ENCODE assay signal across 8 cellular contexts in the genomic region with DNA sequence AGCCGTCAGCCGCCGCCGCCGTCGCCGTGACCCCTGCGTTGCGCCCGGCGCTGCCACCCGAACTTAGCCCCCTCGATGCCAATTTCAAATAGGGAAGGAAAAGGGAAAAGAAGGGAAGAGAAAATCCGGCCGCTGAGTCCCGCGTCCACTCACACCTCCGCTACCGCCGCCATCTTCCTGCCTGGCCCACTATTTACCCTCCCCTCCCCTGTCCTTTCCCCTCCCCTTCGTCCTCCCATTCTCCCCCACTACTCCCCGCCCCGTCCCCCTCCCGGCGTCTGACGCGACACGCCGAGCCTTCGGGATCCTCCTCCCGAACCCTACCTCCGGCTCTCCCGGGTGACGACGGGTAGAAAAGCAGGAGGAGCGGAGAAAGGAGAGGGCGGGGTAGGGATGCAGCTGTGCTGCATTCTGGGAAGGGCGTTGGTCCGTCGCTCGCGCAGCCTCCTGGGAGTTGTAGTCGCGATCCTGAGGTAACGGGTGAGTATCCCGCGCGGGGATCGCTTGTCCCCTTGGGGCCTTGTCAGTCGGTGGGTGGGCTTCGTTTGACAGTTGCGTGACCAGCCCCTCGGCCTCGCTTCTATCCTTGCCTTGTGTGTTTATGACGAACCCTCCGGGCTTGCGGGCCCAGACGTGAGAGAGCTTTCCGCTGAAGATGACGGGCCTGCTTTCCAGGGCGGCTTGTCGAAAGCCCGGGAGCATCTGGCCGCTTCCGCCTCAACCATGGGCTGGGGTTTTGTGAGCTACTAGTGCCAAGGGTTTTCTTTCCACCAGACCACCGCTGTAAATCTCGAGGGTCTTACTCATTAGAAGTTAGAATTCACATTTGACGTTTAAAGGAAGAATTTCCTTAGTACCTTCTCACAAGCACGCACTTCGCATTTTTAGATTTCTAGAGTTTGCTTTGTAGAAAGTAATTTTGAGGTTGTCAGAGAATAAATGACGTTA. TPM values are rescaled to one million over a fixed set of nuclear protein-coding genes. Genes with fewer than 3 reads are reported as not detected.
A peak's percentile ranks its signal among the peaks of the same experiment; 100 is the strongest.
DNase-seq lines count a peak whose midpoint lies in the region; ATAC-seq lines count a peak whose summit lies in the region.

A gene with protein sequence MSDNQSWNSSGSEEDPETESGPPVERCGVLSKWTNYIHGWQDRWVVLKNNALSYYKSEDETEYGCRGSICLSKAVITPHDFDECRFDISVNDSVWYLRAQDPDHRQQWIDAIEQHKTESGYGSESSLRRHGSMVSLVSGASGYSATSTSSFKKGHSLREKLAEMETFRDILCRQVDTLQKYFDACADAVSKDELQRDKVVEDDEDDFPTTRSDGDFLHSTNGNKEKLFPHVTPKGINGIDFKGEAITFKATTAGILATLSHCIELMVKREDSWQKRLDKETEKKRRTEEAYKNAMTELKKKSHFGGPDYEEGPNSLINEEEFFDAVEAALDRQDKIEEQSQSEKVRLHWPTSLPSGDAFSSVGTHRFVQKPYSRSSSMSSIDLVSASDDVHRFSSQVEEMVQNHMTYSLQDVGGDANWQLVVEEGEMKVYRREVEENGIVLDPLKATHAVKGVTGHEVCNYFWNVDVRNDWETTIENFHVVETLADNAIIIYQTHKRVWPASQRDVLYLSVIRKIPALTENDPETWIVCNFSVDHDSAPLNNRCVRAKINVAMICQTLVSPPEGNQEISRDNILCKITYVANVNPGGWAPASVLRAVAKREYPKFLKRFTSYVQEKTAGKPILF (minus strand): TSS at position 195 of the 948 bp plus-strand sequence. CDS start 422 bp downstream, outside the sequence.
TSS of gene POLK (plus strand) at position 457 of the 948 bp plus-strand sequence.

- peaks cover 31 to 54% of the 10 kb centered on the region in 2 donors for H3K4me1 Mint-ChIP-seq in effector memory CD8-positive, alpha-beta T cell (ENCODE audit: low read depth in 2 of 2)
- peaks cover 45% of the 10 kb centered on the region for H3K4me1 Mint-ChIP-seq in memory B cell

- H3K36me3 Mint-ChIP-seq in effector memory CD8-positive, alpha-beta T cell (ENCODE audit: insufficient read depth) = peaks cover 23% of the 10 kb centered on the region
- peaks cover 10% of the 10 kb centered on the region for H3K36me3 Mint-ChIP-seq in memory B cell

- ATAC-seq in GM21360 (IDR thresholded peaks at IDR 0.05; ENCODE audit: unreplicated experiment) = peak; percentile 75
- peak; percentile 88 for ATAC-seq in effector memory CD8-positive, alpha-beta T cell (replicated peaks)
- peak; percentile 81 for ATAC-seq in memory B cell (ENCODE audit: low read depth)

- no peaks in the 10 kb centered on the region for H3K27me3 Mint-ChIP-seq in effector memory CD8-positive, alpha-beta T cell
- no peaks in the 10 kb centered on the region for H3K27me3 Mint-ChIP-seq in memory B cell

- no peaks in the 10 kb centered on the region for H3K9me3 Mint-ChIP-seq in effector memory CD8-positive, alpha-beta T cell
- peaks cover 7% of the 10 kb centered on the region for H3K9me3 Mint-ChIP-seq in memory B cell

- peak within 1 kb of the TSS; percentile 89 to 90 for H3K4me3 Mint-ChIP-seq in effector memory CD8-positive, alpha-beta T cell
- peak within 1 kb of the TSS; percentile 95 for H3K4me3 Mint-ChIP-seq in memory B cell

- DNase-seq in COLO668 (lab: John Stamatoyannopoulos, UW; ENCODE audit: unreplicated experiment) (peak; percentile 92), HT1080 (ENCODE audit: low read depth) (peak; percentile 98), NOMO-1 treated with DMSO at 0.1 percent for 48 hours (lab: John Stamatoyannopoulos, UW; ENCODE audit: unreplicated experiment) (peak; percentile 98), memory B cell (ENCODE audit: low spot score in 2 of 2) (peak; percentile 71 to 82)
- peak; percentile 86 to 92 for DNase-seq in activated CD8-positive, alpha-beta memory T cell treated with anti-CD3 and anti-CD28 coated beads for 4 hours (ENCODE audit: low read depth in 2 of 2)
- DNase-seq in effector memory CD8-positive, alpha-beta T cell = peak; percentile 83 to 86 (median 83)
- DNase-seq in stimulated activated CD8-positive, alpha-beta memory T cell treated with anti-CD3 and anti-CD28 coated beads, Interleukin-12 subunit alpha, Interleukin-12 subunit beta, amount 100 ng/mL, for 24 hours (ENCODE audit: extremely low read depth) = peak; percentile 88

- H3K27ac Mint-ChIP-seq in effector memory CD8-positive, alpha-beta T cell = peak within 1 kb of the TSS; percentile 91 to 93
- H3K27ac Mint-ChIP-seq in memory B cell = peak within 1 kb of the TSS; percentile 96

RNA-seq across cellular contexts. Expression of the first gene that starts in this region (rescaled TPM):
- total RNA-seq in HT1080 (2014; rRNA removed; shearing (Covaris generic)) = 6.2 and 8.3 TPM in 2 replicates
- polyA plus RNA-seq in HT1080 (2015; cell fraction: cytosol; rRNA removed) = 11.8 and 15.1 TPM in 2 replicates
- 22.1 and 23.9 TPM in 2 replicates for polyA plus RNA-seq in HT1080 (2015; cell fraction: nucleus; rRNA removed)

RNA-seq across cellular contexts. Expression of gene POLK, which starts in this region (rescaled TPM):
- 14.7 and 15.8 TPM in 2 replicates for total RNA-seq in HT1080 (2014; rRNA removed; shearing (Covaris generic))
- polyA plus RNA-seq in HT1080 (2015; cell fraction: cytosol; rRNA removed) = 11.7 and 16.4 TPM in 2 replicates
- 40.6 and 51.3 TPM in 2 replicates for polyA plus RNA-seq in HT1080 (2015; cell fraction: nucleus; rRNA removed)

Comparison
In these comparisons a context has a peak if more than half of its experiments do, and no peak if none do; other contexts are left out.
1. Peak in every context shown above with its lines: DNase-seq and ATAC-seq.